In the genomic region with DNA sequence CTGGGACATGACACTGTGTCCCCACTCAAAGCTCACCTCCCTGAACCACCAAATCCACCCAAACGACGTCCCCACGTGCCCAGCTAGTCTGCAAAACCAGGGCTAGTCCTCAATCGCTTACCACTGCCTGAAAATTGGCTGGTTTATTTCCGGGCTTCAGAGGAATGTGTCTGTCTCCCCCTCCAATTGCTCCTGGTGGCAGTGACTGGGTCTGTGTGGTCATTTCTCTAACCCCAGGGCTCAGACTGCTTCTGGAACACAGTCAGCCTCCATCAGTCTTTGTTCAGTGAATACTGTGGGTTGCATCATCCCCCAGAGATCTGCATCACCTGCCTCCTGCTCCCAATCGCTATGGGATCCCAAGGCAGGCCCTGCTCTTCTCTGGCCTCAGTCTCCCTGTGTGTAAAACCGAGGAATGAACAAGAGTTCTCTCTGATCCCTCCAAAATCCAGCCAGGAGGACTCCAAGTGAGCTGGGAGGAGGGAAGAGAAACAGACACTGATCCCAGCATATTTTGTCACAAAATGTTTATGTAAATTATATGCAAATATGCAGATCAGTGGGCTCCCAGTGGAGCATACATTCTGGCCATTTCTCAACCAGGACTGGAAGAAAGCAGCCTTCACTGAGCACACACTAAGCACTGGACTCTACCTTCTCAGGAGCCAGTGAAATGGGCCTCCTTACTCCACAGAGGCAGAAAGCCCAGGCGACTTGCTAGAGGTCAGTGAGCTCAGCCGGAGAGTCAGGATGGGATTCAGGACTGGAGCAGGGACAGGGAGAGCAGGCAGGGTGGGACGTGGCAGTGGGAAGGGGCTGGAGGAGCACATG, we compare ENCODE assay signal across 12 cellular contexts. TPM values are rescaled to one million over a fixed set of nuclear protein-coding genes. Genes with fewer than 3 reads are reported as not detected.
DNase-seq lines count a peak whose midpoint lies in the region; ATAC-seq and TF ChIP-seq lines count a peak whose summit lies in the region.
"Had no signal": no experiment of that assay in that cellular context is flagged by ENCODE, and none has a peak within 500 bp of the region (broad histone marks: within the 10 kb centered on the region; RNA-seq: fewer than 3 reads in every experiment).

No MANE protein-coding gene starts in this region.

- H3K36me3 ChIP-seq in HUES48 (ENCODE audit: control insufficient read depth, insufficient read depth, low read length) = no peaks in the 10 kb centered on the region
- H3K36me3 ChIP-seq in thoracic aorta = no peaks in the 10 kb centered on the region

- no peak overlapping the region; the same call in 1 of the 2 replicates for H3K9ac ChIP-seq in HUES48 (ENCODE audit: low read depth, low read length)

- ATAC-seq in right cardiac atrium (peak; percentile 1 to 4), thoracic aorta (ENCODE audit: insufficient number of reproducible peaks, low FRiP score, low read depth) (peak; percentile 16), GM18519 (IDR thresholded peaks at IDR 0.05; ENCODE audit: low FRiP score, unreplicated experiment) (no peak), HG03108 (IDR thresholded peaks at IDR 0.05; ENCODE audit: unreplicated experiment) (no peak)

- H3K27ac ChIP-seq in HUES48 (ENCODE audit: low read depth, low read length) = peak overlapping the region; percentile 32
- H3K27ac ChIP-seq in right cardiac atrium (ENCODE audit: low read length) = peak overlapping the region; percentile 18
- peak overlapping the region; percentile 91 to 97 for H3K27ac ChIP-seq in thoracic aorta

- H3K4me3 ChIP-seq in HUES48 (ENCODE audit: low read depth, low read length) (no peak overlapping the region), right cardiac atrium (ENCODE audit: low read length) (no peak overlapping the region), thoracic aorta (no peak overlapping the region)
- H3K4me3 ChIP-seq: GM12878 had no signal

- no peak for TF ChIP-seq CTCF in thoracic aorta (IDR thresholded peaks at IDR 0.05)

- H3K27me3 ChIP-seq in HUES48 (ENCODE audit: control insufficient read depth, insufficient read depth, low read length) = no peaks in the 10 kb centered on the region
- H3K27me3 ChIP-seq in right cardiac atrium (ENCODE audit: control insufficient read depth, insufficient read depth) = no peaks in the 10 kb centered on the region
- H3K27me3 ChIP-seq in thoracic aorta (replicated peaks; ENCODE audit: insufficient read depth) = no peaks in the 10 kb centered on the region

- DNase-seq in astrocyte of the hippocampus (ENCODE audit: low read depth, low spot score) (peak; percentile 86), right cardiac atrium (peak in 1 of 3 donors; percentile 25), thoracic aorta (ENCODE audit: low spot score) (no peak), D341Med (ENCODE audit: low spot score) (no peak), midbrain (lab: John Stamatoyannopoulos, UW) (no peak)
- DNase-seq: activated T-cell treated with anti-CD3 and anti-CD28 coated beads, Interleukin-2, amount 50 U/mL, for 48 hours; NCI-H1092; stimulated activated naive B cell treated with anti-CD40 and anti-IgM and Interleukin-4, amounts not matched to agents 10 μg/mL and 1 μg/mL and 100 μg/mL, for 72 hours had no signal

- WGBS in right cardiac atrium = 63% methylated on average over 10 of the region's 10 CpGs

- no peaks in the 10 kb centered on the region for H3K9me3 ChIP-seq in HUES48 (ENCODE audit: control insufficient read depth, insufficient read depth, low read length)
- no peaks in the 10 kb centered on the region for H3K9me3 ChIP-seq in right cardiac atrium (ENCODE audit: control insufficient read depth, low read length)
- H3K9me3 ChIP-seq in thoracic aorta = no peaks in the 10 kb centered on the region

- intact Hi-C loops in right cardiac atrium (cut with DNase I) = no loop called here

- peaks cover 26% of the 10 kb centered on the region for H3K4me1 ChIP-seq in HUES48 (ENCODE audit: control insufficient read depth, insufficient read depth, low read length)
- H3K4me1 ChIP-seq in right cardiac atrium (ENCODE audit: control insufficient read depth, insufficient read depth, low read length) = peaks cover 11% of the 10 kb centered on the region
- H3K4me1 ChIP-seq in thoracic aorta (ENCODE audit: control insufficient read depth in 1 of 2, low read depth in 2 of 2) = peaks cover 14 to 82% of the 10 kb centered on the region in 2 donors

RNA-seq across cellular contexts. Expression of gene SDC3, which starts 20.9 kb away (rescaled TPM):
- 10 to 100 TPM; 33.2 to 39.5 (median 38.5) TPM for total RNA-seq in right cardiac atrium
- polyA plus RNA-seq in right cardiac atrium = 40.9 TPM
- 10 to 100 TPM; 51.6 to 75.4 TPM for total RNA-seq in thoracic aorta

Comparison
In these comparisons a context has a peak if more than half of its experiments do, and no peak if none do; other contexts are left out.
1. H3K27ac ChIP-seq: peak in every context shown above with its lines; median percentile 94 in thoracic aorta; 32 in HUES48; 18 in right cardiac atrium.
2. ATAC-seq: peak in right cardiac atrium (2 of 2) and thoracic aorta (single experiment); none in GM18519 (single experiment) and HG03108 (single experiment).